ENCODE assay signal across 27 cellular contexts in genomic region chr12:72869025-72869424, GRCh38.
"Had no signal": no experiment of that assay in that cellular context is flagged by ENCODE, and none has a peak within 500 bp of the region (broad histone marks: within the 10 kb centered on the region; RNA-seq: fewer than 3 reads in every experiment).

No MANE protein-coding gene starts in this region.

- H3K36me3 ChIP-seq: esophagus squamous epithelium, heart right ventricle, suprapubic skin had no signal

- H3K4me2 ChIP-seq: smooth muscle cell had no signal

- H3K4me3 ChIP-seq: dorsolateral prefrontal cortex, esophagus squamous epithelium, heart right ventricle, lung, smooth muscle cell, suprapubic skin had no signal

- ATAC-seq: heart right ventricle; left colon; left ventricle myocardium superior; naive thymus-derived CD4-positive, alpha-beta T cell; sciatic nerve; stimulated activated naive CD8-positive, alpha-beta T cell treated with anti-CD3 and anti-CD28 coated beads, Interleukin-15, amount 100 ng/mL, for 72 hours had no signal

- H3K4me1 ChIP-seq: esophagus squamous epithelium, heart right ventricle, parathyroid adenoma, suprapubic skin had no signal

- H3K9ac ChIP-seq: parathyroid adenoma had no signal

- H3K27me3 ChIP-seq: dorsolateral prefrontal cortex, esophagus squamous epithelium, heart right ventricle, suprapubic skin had no signal

- H2AFZ ChIP-seq: parathyroid adenoma had no signal

- H3K79me2 ChIP-seq: parathyroid adenoma had no signal

- H3K27ac ChIP-seq: dorsolateral prefrontal cortex, esophagus squamous epithelium, heart right ventricle, parathyroid adenoma, suprapubic skin had no signal

- DNase-seq: central memory CD4-positive, alpha-beta T cell; dorsolateral prefrontal cortex; effector CD8-positive, alpha-beta T cell; endodermal cell; esophagus squamous epithelium; foreskin melanocyte; glutamatergic neuron; heart right ventricle; hypothalamus; immature natural killer cell; islet precursor cell; kidney glomerular epithelial cell; left colon; left ventricle myocardium superior; naive thymus-derived CD4-positive, alpha-beta T cell; occipital lobe; stimulated activated CD4-positive, alpha-beta T cell treated with anti-CD3 and anti-CD28 coated beads, Interleukin-12 subunit alpha, Interleukin-12 subunit beta, amount 100 ng/mL, for 4 hours; stimulated activated CD4-positive, alpha-beta T cell treated with anti-CD3 and anti-CD28 coated beads, Interleukin-1b, Interleukin-23, amount 100 ng/mL, for 48 hours; stimulated activated CD4-positive, alpha-beta T cell treated with anti-CD3 and anti-CD28 coated beads, Interleukin-4, amount 100 ng/mL, for 1 hour; stimulated activated CD8-positive, alpha-beta memory T cell treated with anti-CD3 and anti-CD28 coated beads, Interleukin-4, amount 100 ng/mL, for 48 hours; stimulated activated naive CD4-positive, alpha-beta T cell; stimulated activated naive CD8-positive, alpha-beta T cell treated with anti-CD3 and anti-CD28 coated beads, Interleukin-15, amount 100 ng/mL, for 72 hours had no signal
